In genomic region chr6:659716-660581, GRCh38 we compare ENCODE assay signal across 11 cellular contexts. TPM values are rescaled to one million over a fixed set of nuclear protein-coding genes. Genes with fewer than 3 reads are reported as not detected.
DNase-seq lines count a peak whose midpoint lies in the region; ATAC-seq and TF ChIP-seq lines count a peak whose summit lies in the region.
"Had no signal": no experiment of that assay in that cellular context is flagged by ENCODE, and none has a peak within 500 bp of the region (broad histone marks: within the 10 kb centered on the region; RNA-seq: fewer than 3 reads in every experiment).

No MANE protein-coding gene starts in this region.

- CTCF ChIA-PET in activated CD8-positive, alpha-beta T cell treated with anti-CD3 and anti-CD28 coated beads, Interleukin-2, amount 10 ng/mL, durations not matched to agents 7 days and 5 days (lab: Charles Lee) = interaction anchor here (1.3 to 3.7 kb wide), 4 partner anchors 10 to 62 kb away, joined by 4 to 15 read pairs (median 4); partner anchors contain the start of gene EXOC2
- CTCF ChIA-PET in naive thymus-derived CD4-positive, alpha-beta T cell (lab: Charles Lee) = interaction anchor here (0.6 kb wide), 1 partner anchor 875 kb away, joined by 4 read pairs; no protein-coding TSS in a partner anchor

- H3K27me3 Mint-ChIP-seq in activated CD8-positive, alpha-beta T cell treated with anti-CD3 and anti-CD28 coated beads, Interleukin-2, amount 10 ng/mL, durations not matched to agents 7 days and 5 days (ENCODE audit: low read depth) = no peaks in the 10 kb centered on the region
- H3K27me3 Mint-ChIP-seq in naive thymus-derived CD4-positive, alpha-beta T cell = no peaks in the 10 kb centered on the region

- no peaks in the 10 kb centered on the region for H3K36me3 ChIP-seq in H7 (replicated peaks; ENCODE audit: control insufficient read depth, insufficient read depth, low read length)
- peaks cover 0 to 11% (median 0%) of the 10 kb centered on the region in 3 experiments for H3K36me3 ChIP-seq in naive thymus-derived CD4-positive, alpha-beta T cell (ENCODE audit: control insufficient read depth in 2 of 3, insufficient read depth in 3 of 3, low read length in 3 of 3)

- H3K4me1 Mint-ChIP-seq in activated CD8-positive, alpha-beta T cell treated with anti-CD3 and anti-CD28 coated beads, Interleukin-2, amount 10 ng/mL, durations not matched to agents 7 days and 5 days (ENCODE audit: low read depth) = peaks cover 56% of the 10 kb centered on the region
- H3K4me1 Mint-ChIP-seq in naive thymus-derived CD4-positive, alpha-beta T cell = peaks cover 53 to 79% (median 64%) of the 10 kb centered on the region in 7 donors

- no peaks in the 10 kb centered on the region for H3K9me3 ChIP-seq in naive thymus-derived CD4-positive, alpha-beta T cell (ENCODE audit: control insufficient read depth in 2 of 3, low read length in 3 of 3)

- POLR2A ChIA-PET in activated CD8-positive, alpha-beta T cell treated with anti-CD3 and anti-CD28 coated beads, Interleukin-2, amount 10 ng/mL, durations not matched to agents 7 days and 5 days (lab: Charles Lee) = no interaction called here
- POLR2A ChIA-PET in naive thymus-derived CD4-positive, alpha-beta T cell (lab: Charles Lee) = no interaction called here

- peak; percentile 42 for ATAC-seq in activated CD8-positive, alpha-beta T cell treated with anti-CD3 and anti-CD28 coated beads, Interleukin-2, amount 10 ng/mL, durations not matched to agents 7 days and 5 days
- no peak for ATAC-seq in naive thymus-derived CD4-positive, alpha-beta T cell

- DNase-seq in NCI-H2029 treated with DMSO at 0.1 percent for 48 hours (lab: John Stamatoyannopoulos, UW) = peak; percentile 12
- DNase-seq in NCI-H2029 (lab: John Stamatoyannopoulos, UW) = no peak
- DNase-seq in H7 = peak; percentile 61
- DNase-seq in activated CD8-positive, alpha-beta T cell treated with anti-CD3 and anti-CD28 coated beads, Interleukin-2, amount 10 ng/mL, durations not matched to agents 7 days and 5 days = peak; percentile 25
- peak in 5 of 9 donors; percentile 0 to 9 (median 8) for DNase-seq in naive thymus-derived CD4-positive, alpha-beta T cell
- DNase-seq in NCI-H2227 (lab: John Stamatoyannopoulos, UW; ENCODE audit: unreplicated experiment) = no peak
- DNase-seq in erythroblast (lab: John Stamatoyannopoulos, UW) = no peak
- DNase-seq in NCI-H2196 treated with DMSO at 0.1 percent for 48 hours (lab: John Stamatoyannopoulos, UW; ENCODE audit: unreplicated experiment) = no peak
- DNase-seq: 8988T had no signal

- H3K27ac ChIP-seq in naive thymus-derived CD4-positive, alpha-beta T cell (ENCODE audit: low read depth, low read length) = no peak overlapping the region
- H3K27ac ChIP-seq: SK-N-MC had no signal

- intact Hi-C loops in naive thymus-derived CD4-positive, alpha-beta T cell (cut with micrococcal nuclease) = no loop called here

- H3K36me3 Mint-ChIP-seq in activated CD8-positive, alpha-beta T cell treated with anti-CD3 and anti-CD28 coated beads, Interleukin-2, amount 10 ng/mL, durations not matched to agents 7 days and 5 days (ENCODE audit: low read depth) = peaks cover 42% of the 10 kb centered on the region
- peaks cover 10 to 38% (median 34%) of the 10 kb centered on the region in 5 donors for H3K36me3 Mint-ChIP-seq in naive thymus-derived CD4-positive, alpha-beta T cell

- peak overlapping the region; percentile 82 for H3K27ac Mint-ChIP-seq in activated CD8-positive, alpha-beta T cell treated with anti-CD3 and anti-CD28 coated beads, Interleukin-2, amount 10 ng/mL, durations not matched to agents 7 days and 5 days
- peak overlapping the region; percentile 18 to 84 (median 57) for H3K27ac Mint-ChIP-seq in naive thymus-derived CD4-positive, alpha-beta T cell

- H3K27me3 ChIP-seq in H7 (ENCODE audit: control insufficient read depth, insufficient read depth, low read length) = no peaks in the 10 kb centered on the region
- H3K27me3 ChIP-seq in naive thymus-derived CD4-positive, alpha-beta T cell (ENCODE audit: control insufficient read depth in 2 of 2, insufficient read depth in 2 of 2, low read length in 2 of 2) = no peaks in the 10 kb centered on the region

- peaks cover 8% of the 10 kb centered on the region for H3K9me3 Mint-ChIP-seq in activated CD8-positive, alpha-beta T cell treated with anti-CD3 and anti-CD28 coated beads, Interleukin-2, amount 10 ng/mL, durations not matched to agents 7 days and 5 days (ENCODE audit: insufficient read depth)
- peaks cover 0 to 7% (median 3%) of the 10 kb centered on the region in 11 donors for H3K9me3 Mint-ChIP-seq in naive thymus-derived CD4-positive, alpha-beta T cell

- no peak overlapping the region for H3K4me3 ChIP-seq in H7 (ENCODE audit: insufficient read depth, low read depth, low read length)
- H3K4me3 ChIP-seq in naive thymus-derived CD4-positive, alpha-beta T cell (ENCODE audit: low read length) = no peak overlapping the region
- H3K4me3 ChIP-seq: SK-N-MC had no signal

- TF ChIP-seq POLR2A in erythroblast (IDR thresholded peaks at IDR 0.05; ENCODE audit: low read length) = no peak

- peak overlapping the region; percentile 35 for H3K4me3 Mint-ChIP-seq in activated CD8-positive, alpha-beta T cell treated with anti-CD3 and anti-CD28 coated beads, Interleukin-2, amount 10 ng/mL, durations not matched to agents 7 days and 5 days
- H3K4me3 Mint-ChIP-seq in naive thymus-derived CD4-positive, alpha-beta T cell = peak overlapping the region; percentile 18 to 70 (median 40)

- peaks cover 12 to 23% of the 10 kb centered on the region in 2 donors for H3K4me1 ChIP-seq in naive thymus-derived CD4-positive, alpha-beta T cell (ENCODE audit: control insufficient read depth in 2 of 2, insufficient read depth in 2 of 2, low read length in 2 of 2)

RNA-seq across cellular contexts. Expression of gene HUS1B, which starts 3.0 kb away (rescaled TPM):
- total RNA-seq in H7 (2014; rRNA removed; shearing (Covaris generic)) = 0.22 and 1.1 TPM in 2 replicates
- total RNA-seq in activated CD8-positive, alpha-beta T cell treated with anti-CD3 and anti-CD28 coated beads, Interleukin-2, amount 10 ng/mL, durations not matched to agents 7 days and 5 days = 1 to 10 TPM; 1.6 to 1.8 TPM
- 1 to 10 TPM; 1.4 to 3.5 (median 2.4) TPM for total RNA-seq in naive thymus-derived CD4-positive, alpha-beta T cell
- 1 to 10 TPM; 1.1 to 1.4 TPM for polyA plus RNA-seq in naive thymus-derived CD4-positive, alpha-beta T cell
- total RNA-seq: myocyte had no signal

RNA-seq across cellular contexts. Expression of gene EXOC2, which starts 33.0 kb away (rescaled TPM):
- total RNA-seq in H7 (2014; rRNA removed; shearing (Covaris generic)) = 41.4 and 46.6 TPM in 2 replicates
- 10 to 100 TPM; 34.5 to 34.9 TPM for total RNA-seq in activated CD8-positive, alpha-beta T cell treated with anti-CD3 and anti-CD28 coated beads, Interleukin-2, amount 10 ng/mL, durations not matched to agents 7 days and 5 days
- total RNA-seq in naive thymus-derived CD4-positive, alpha-beta T cell = 10 to 100 TPM; 26.7 to 40.6 (median 38.8) TPM
- 10 to 100 TPM; 33.9 to 45.4 TPM for polyA plus RNA-seq in naive thymus-derived CD4-positive, alpha-beta T cell

Comparison
In these comparisons a context has a peak if more than half of its experiments do, and no peak if none do; other contexts are left out.
1. DNase-seq: peak in NCI-H2029 treated with DMSO at 0.1 percent for 48 hours (single experiment), H7 (single experiment), activated CD8-positive, alpha-beta T cell treated with anti-CD3 and anti-CD28 coated beads, Interleukin-2, amount 10 ng/mL, durations not matched to agents 7 days and 5 days (single experiment) and naive thymus-derived CD4-positive, alpha-beta T cell (5 of 9); none in NCI-H2029 (single experiment), NCI-H2227 (single experiment), erythroblast (0 of 2) and NCI-H2196 treated with DMSO at 0.1 percent for 48 hours (single experiment).